In the genomic region with DNA sequence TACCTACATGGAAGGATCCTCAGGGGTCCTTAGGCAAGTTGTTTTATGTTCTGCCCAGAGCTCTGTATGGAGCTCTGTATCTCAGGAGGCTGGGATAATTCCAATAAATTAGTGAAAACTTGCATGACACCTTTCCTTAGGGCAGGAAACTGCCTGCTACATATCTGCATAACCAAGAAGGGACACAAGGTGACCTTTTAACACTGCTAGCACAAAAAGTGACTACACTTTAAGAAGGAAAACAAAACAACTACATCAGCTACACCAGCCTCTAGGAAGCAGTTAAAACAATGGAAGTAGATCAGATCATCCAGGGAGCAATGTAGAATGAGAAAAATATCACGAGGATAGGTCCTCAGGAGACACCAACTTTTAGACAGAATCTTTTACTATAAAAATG, we compare ENCODE assay signal across 34 cellular contexts.
"Had no signal": no experiment of that assay in that cellular context is flagged by ENCODE, and none has a peak within 500 bp of the region (broad histone marks: within the 10 kb centered on the region; RNA-seq: fewer than 3 reads in every experiment).

No MANE protein-coding gene starts in this region.

- DNase-seq: activated CD4-positive, alpha-beta T cell treated with anti-CD3 and anti-CD28 coated beads, Interleukin-2, amount 10 ng/mL, durations not matched to agents 7 days and 5 days; activated CD4-positive, alpha-beta T cell treated with anti-CD3 and anti-CD28 coated beads, Interleukin-2, amount 50 U/mL, for 48 hours; activated CD8-positive, alpha-beta T cell treated with anti-CD3 and anti-CD28 coated beads, Interleukin-2, amount 10 ng/mL, durations not matched to agents 7 days and 5 days; activated gamma-delta T cell; activated naive CD4-positive, alpha-beta T cell treated with Interleukin-2 at 50 U/mL for 16 hours; activated naive CD8-positive, alpha-beta T cell treated with anti-CD3 and anti-CD28 coated beads, Interleukin-2, amount 10 ng/mL, durations not matched to agents 7 days and 5 days; activated T-cell treated with anti-CD3 and anti-CD28 coated beads, Interleukin-2, amount 50 U/mL, for 24 hours; amygdala; body of pancreas; MG63; NCI-H1048; NCI-H1105 treated with DMSO at 0.1 percent for 48 hours; NCI-H1436 treated with DMSO at 0.1 percent for 48 hours; NCI-H187; NCI-H2029 treated with DMSO at 0.1 percent for 48 hours; NCI-H2107; NCI-H2171; NCI-H510A; NCI-H526; NCI-H748 treated with DMSO at 0.1 percent for 48 hours; NK-92 treated with Interleukin-12 subunit alpha and Interleukin-12 subunit beta, amount 100 ng/mL, for 24 hours; PC-3; Peyer's patch; RPMI8226; SHP77 treated with DMSO at 0.1 percent for 48 hours; SK-N-SH had no signal

- H3K4me2 ChIP-seq: SK-N-SH had no signal

- H3K9me3 Mint-ChIP-seq: activated naive CD4-positive, alpha-beta T cell treated with anti-CD3 and anti-CD28 coated beads, Interleukin-2, amount 50 U/mL, for 24 hours; activated T-cell treated with anti-CD3 and anti-CD28 coated beads, Interleukin-2, amount 50 U/mL, for 24 hours; activated T-helper 2 cell treated with anti-CD3 and anti-CD28 coated beads, Interferon-gamma antibody, Interleukin-2, Interleukin-4, amounts not matched to agents 10 μg/mL and 5 μg/mL and 100 μg/mL, durations not matched to agents 14 hours and 24 hours and 36 hours; T-helper 1 cell treated with Interleukin-12 subunit alpha and Interleukin-12 subunit beta and Interleukin-4 antibody, amounts not matched to agents 30 μg/mL and 1 μg/mL, for 36 hours; T-helper 2 cell treated with Interferon-gamma antibody and Interleukin-4, amounts not matched to agents 5 μg/mL and 100 μg/mL, for 36 hours had no signal

- H3K9me3 ChIP-seq: body of pancreas, breast epithelium, MG63, Peyer's patch, SJSA1, SK-N-SH had no signal

- H3K4me3 ChIP-seq: body of pancreas, breast epithelium, MG63, Peyer's patch, SJSA1 had no signal

- H3K27me3 Mint-ChIP-seq: activated naive CD4-positive, alpha-beta T cell treated with anti-CD3 and anti-CD28 coated beads, Interleukin-2, amount 50 U/mL, for 24 hours had no signal

- H3K4me1 Mint-ChIP-seq: activated CD4-positive, alpha-beta T cell treated with anti-CD3 and anti-CD28 coated beads, Interleukin-2, amount 10 ng/mL, durations not matched to agents 7 days and 5 days; activated naive CD8-positive, alpha-beta T cell treated with anti-CD3 and anti-CD28 coated beads, Interleukin-2, amount 10 ng/mL, durations not matched to agents 7 days and 5 days had no signal

- H3K27ac ChIP-seq: body of pancreas, breast epithelium, Peyer's patch, SJSA1 had no signal

- H3K4me3 Mint-ChIP-seq: activated CD4-positive, alpha-beta T cell treated with anti-CD3 and anti-CD28 coated beads, Interleukin-2, amount 10 ng/mL, durations not matched to agents 7 days and 5 days; activated CD8-positive, alpha-beta T cell treated with anti-CD3 and anti-CD28 coated beads, Interleukin-2, amount 10 ng/mL, durations not matched to agents 7 days and 5 days; activated naive CD4-positive, alpha-beta T cell treated with anti-CD3 and anti-CD28 coated beads, Interleukin-2, amount 50 U/mL, for 24 hours; activated naive CD8-positive, alpha-beta T cell treated with anti-CD3 and anti-CD28 coated beads, Interleukin-2, amount 10 ng/mL, durations not matched to agents 7 days and 5 days; activated T-cell treated with anti-CD3 and anti-CD28 coated beads, Interleukin-2, amount 50 U/mL, for 24 hours; T-helper 1 cell treated with Interleukin-12 subunit alpha and Interleukin-12 subunit beta and Interleukin-4 antibody, amounts not matched to agents 30 μg/mL and 1 μg/mL, for 36 hours; T-helper 2 cell treated with Interferon-gamma antibody and Interleukin-4, amounts not matched to agents 5 μg/mL and 100 μg/mL, for 36 hours had no signal

- H3K27me3 ChIP-seq: body of pancreas, breast epithelium, MG63, Peyer's patch, SJSA1 had no signal

- FAIRE-seq: astrocyte, TTC549 had no signal

- H3K27ac Mint-ChIP-seq: activated CD4-positive, alpha-beta T cell treated with anti-CD3 and anti-CD28 coated beads, Interleukin-2, amount 10 ng/mL, durations not matched to agents 7 days and 5 days; activated CD8-positive, alpha-beta T cell treated with anti-CD3 and anti-CD28 coated beads, Interleukin-2, amount 10 ng/mL, durations not matched to agents 7 days and 5 days; activated naive CD4-positive, alpha-beta T cell treated with anti-CD3 and anti-CD28 coated beads, Interleukin-2, amount 50 U/mL, for 24 hours; activated naive CD8-positive, alpha-beta T cell treated with anti-CD3 and anti-CD28 coated beads, Interleukin-2, amount 10 ng/mL, durations not matched to agents 7 days and 5 days; activated T-cell treated with anti-CD3 and anti-CD28 coated beads, Interleukin-2, amount 50 U/mL, for 24 hours; activated T-helper 2 cell treated with anti-CD3 and anti-CD28 coated beads, Interferon-gamma antibody, Interleukin-2, Interleukin-4, amounts not matched to agents 10 μg/mL and 5 μg/mL and 100 μg/mL, durations not matched to agents 14 hours and 24 hours and 36 hours; T-helper 1 cell treated with Interleukin-12 subunit alpha and Interleukin-12 subunit beta and Interleukin-4 antibody, amounts not matched to agents 30 μg/mL and 1 μg/mL, for 36 hours; T-helper 2 cell treated with Interferon-gamma antibody and Interleukin-4, amounts not matched to agents 5 μg/mL and 100 μg/mL, for 36 hours had no signal

- H3K36me3 Mint-ChIP-seq: activated naive CD4-positive, alpha-beta T cell treated with anti-CD3 and anti-CD28 coated beads, Interleukin-2, amount 50 U/mL, for 24 hours had no signal

- H3K4me1 ChIP-seq: breast epithelium, Peyer's patch had no signal

- ATAC-seq: activated CD8-positive, alpha-beta T cell treated with anti-CD3 and anti-CD28 coated beads, Interleukin-2, amount 10 ng/mL, durations not matched to agents 7 days and 5 days; body of pancreas; PC-3 had no signal

- H3K9ac ChIP-seq: SK-N-SH had no signal

- H3K36me3 ChIP-seq: breast epithelium, MG63, Peyer's patch, SJSA1 had no signal
